In the genomic region with DNA sequence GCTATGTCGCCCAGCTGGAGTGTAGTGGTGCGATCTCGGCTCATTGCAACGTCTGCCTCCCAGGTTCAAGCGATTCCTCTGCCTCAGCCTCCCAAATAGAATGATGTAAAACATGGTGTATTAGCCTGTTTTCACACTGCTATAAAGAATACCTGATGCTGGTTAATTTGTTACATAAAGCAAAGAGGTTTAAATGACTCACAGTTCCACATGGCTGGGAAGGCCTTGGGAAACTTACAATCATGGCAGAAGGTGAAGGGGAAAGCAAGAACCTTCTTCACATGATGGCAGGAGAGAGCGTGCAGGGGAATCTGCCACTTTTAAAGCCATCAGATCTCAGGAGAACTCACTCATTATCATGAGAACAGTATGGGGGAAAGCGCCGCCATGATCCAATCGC, we compare ENCODE assay signal across 23 cellular contexts.
DNase-seq lines count a peak whose midpoint lies in the region; ATAC-seq and TF ChIP-seq lines count a peak whose summit lies in the region.
"Had no signal": no experiment of that assay in that cellular context is flagged by ENCODE, and none has a peak within 500 bp of the region (broad histone marks: within the 10 kb centered on the region; RNA-seq: fewer than 3 reads in every experiment).

No MANE protein-coding gene starts in this region.

- H3K36me3 ChIP-seq in kidney epithelial cell (ENCODE audit: control insufficient read depth, insufficient read depth, low read length) (no peaks in the 10 kb centered on the region), PC-3 (ENCODE audit: low read depth, low read length) (no peaks in the 10 kb centered on the region)
- H3K36me3 ChIP-seq: BE2C; BLaER1 treated with 17β-estradiol and CSF1 and Interleukin-3, amounts not matched to agents 10 nM and 100 nM; HAP-1 had no signal

- no peak overlapping the region for H2AFZ ChIP-seq in PC-3 (ENCODE audit: low read length)

- intact Hi-C loops in PC-3 (cut with micrococcal nuclease), result no loop called here

- H3K4me3 Mint-ChIP-seq in nephron progenitor cell, result no peak overlapping the region
- H3K4me3 Mint-ChIP-seq: CD14-positive monocyte; CD4-positive, alpha-beta T cell; CD8-positive, alpha-beta memory T cell; HFFc6 had no signal

- H4K20me1 ChIP-seq in PC-3 (ENCODE audit: low read length), result no peaks in the 10 kb centered on the region
- H4K20me1 ChIP-seq: BLaER1 treated with 17β-estradiol and CSF1 and Interleukin-3, amounts not matched to agents 10 nM and 100 nM had no signal

- H3K9ac ChIP-seq in PC-3 (ENCODE audit: low read length), result no peak overlapping the region
- H3K9ac ChIP-seq: BLaER1 treated with 17β-estradiol and CSF1 and Interleukin-3, amounts not matched to agents 10 nM and 100 nM had no signal

- H3K27me3 ChIP-seq in kidney epithelial cell (ENCODE audit: control insufficient read depth, insufficient read depth, low read length) (no peaks in the 10 kb centered on the region), PC-3 (ENCODE audit: low read length) (no peaks in the 10 kb centered on the region)
- H3K27me3 ChIP-seq: BE2C; BLaER1 treated with 17β-estradiol and CSF1 and Interleukin-3, amounts not matched to agents 10 nM and 100 nM had no signal

- H3K4me3 ChIP-seq in epithelial cell of proximal tubule (ENCODE audit: low read depth, low read length) (no peak overlapping the region), kidney epithelial cell (ENCODE audit: low read depth, low read length) (no peak overlapping the region), PC-3 (ENCODE audit: low read length) (no peak overlapping the region)
- H3K4me3 ChIP-seq: BLaER1 treated with 17β-estradiol and CSF1 and Interleukin-3, amounts not matched to agents 10 nM and 100 nM; GM12878; HAP-1 had no signal

- CTCF ChIA-PET in PC-3 (lab: Charles Lee), result no interaction called here

- no peaks in the 10 kb centered on the region for H3K9me3 Mint-ChIP-seq in nephron progenitor cell

- no peaks in the 10 kb centered on the region for H3K79me2 ChIP-seq in PC-3 (ENCODE audit: low read length)

- ATAC-seq in PC-3 (no peak), GM21619 (IDR thresholded peaks at IDR 0.05; ENCODE audit: unreplicated experiment) (no peak)
- ATAC-seq: GM12878 had no signal

- BruUV-seq in PC-3 (replicated peaks; lab: Mats Ljungman, UMichigan), result no TSS peak

- H3K27ac ChIP-seq in PC-3 (ENCODE audit: low read length), result no peak overlapping the region
- H3K27ac ChIP-seq: 22Rv1; BLaER1 treated with 17β-estradiol and CSF1 and Interleukin-3, amounts not matched to agents 10 nM and 100 nM had no signal

- H3K27me3 Mint-ChIP-seq in nephron progenitor cell (ENCODE audit: low read depth, poor library complexity), result no peaks in the 10 kb centered on the region
- H3K27me3 Mint-ChIP-seq: CD4-positive, alpha-beta T cell; CD8-positive, alpha-beta memory T cell had no signal

- H3K9me2 ChIP-seq in PC-3 (replicated peaks; ENCODE audit: low read length), result no peaks in the 10 kb centered on the region

- TF ChIP-seq CTCF in epithelial cell of proximal tubule (conservative IDR thresholded peaks at IDR 0.05; ENCODE audit: low read depth, low read length), result no peak
- TF ChIP-seq CTCF in kidney epithelial cell (IDR thresholded peaks at IDR 0.05; ENCODE audit: insufficient read depth, low read length, poor library complexity, severe bottlenecking), result no peak
- TF ChIP-seq CTCF in PC-3 (conservative IDR thresholded peaks at IDR 0.05; ENCODE audit: low read depth, low read length), result no peak
- TF ChIP-seq CTCF in nephron progenitor cell (IDR thresholded peaks at IDR 0.05), result no peak

- H3K4me1 Mint-ChIP-seq in nephron progenitor cell, result no peaks in the 10 kb centered on the region
- H3K4me1 Mint-ChIP-seq: CD14-positive monocyte; CD8-positive, alpha-beta memory T cell had no signal

- no peaks in the 10 kb centered on the region for H3K9me3 ChIP-seq in PC-3 (ENCODE audit: low read length)
- H3K9me3 ChIP-seq: BE2C; BLaER1 treated with 17β-estradiol and CSF1 and Interleukin-3, amounts not matched to agents 10 nM and 100 nM; HAP-1 had no signal

- peak; percentile 44 for DNase-seq in DMS53 (lab: John Stamatoyannopoulos, UW)
- DNase-seq in DMS53 treated with DMSO at 0.1 percent for 48 hours (lab: John Stamatoyannopoulos, UW; ENCODE audit: unreplicated experiment), result no peak
- peak; percentile 15 for DNase-seq in epithelial cell of proximal tubule (ENCODE audit: low read depth)
- peak; percentile 28 for DNase-seq in kidney epithelial cell (ENCODE audit: low read depth)
- peak; percentile 54 for DNase-seq in renal cortical epithelial cell (ENCODE audit: low read depth)
- no peak for DNase-seq in PC-3
- no peak for DNase-seq in nephron progenitor cell
- DNase-seq: AML-193; BE2C; Calu3; CD4-positive, alpha-beta T cell; CD8-positive, alpha-beta memory T cell; DMS79; EL; GDM1; GOT3; HFFc6 had no signal

- no peaks in the 10 kb centered on the region for H3K36me3 Mint-ChIP-seq in nephron progenitor cell (ENCODE audit: low read depth)
- H3K36me3 Mint-ChIP-seq: CD14-positive monocyte; CD8-positive, alpha-beta memory T cell had no signal

- no peaks in the 10 kb centered on the region for H3K4me1 ChIP-seq in PC-3 (ENCODE audit: insufficient read depth, low read length)
- H3K4me1 ChIP-seq: BE2C; BLaER1 treated with 17β-estradiol and CSF1 and Interleukin-3, amounts not matched to agents 10 nM and 100 nM; HAP-1 had no signal

- POLR2A ChIA-PET in PC-3 (lab: Charles Lee; ENCODE audit: unreplicated experiment), result no interaction called here

- H3F3A ChIP-seq in PC-3 (ENCODE audit: low read length, unreplicated experiment), result no peaks in the 10 kb centered on the region

- no peak overlapping the region for H3K4me2 ChIP-seq in PC-3 (ENCODE audit: low read length)
- H3K4me2 ChIP-seq: BLaER1 treated with 17β-estradiol and CSF1 and Interleukin-3, amounts not matched to agents 10 nM and 100 nM had no signal

- H3K27ac Mint-ChIP-seq in nephron progenitor cell, result no peak overlapping the region
- H3K27ac Mint-ChIP-seq: CD4-positive, alpha-beta T cell; CD8-positive, alpha-beta memory T cell; HFFc6 had no signal

Comparison
In these comparisons a context has a peak if more than half of its experiments do, and no peak if none do; other contexts are left out.
1. DNase-seq: peak in DMS53 (single experiment), epithelial cell of proximal tubule (single experiment), kidney epithelial cell (single experiment) and renal cortical epithelial cell (single experiment); none in DMS53 treated with DMSO at 0.1 percent for 48 hours (single experiment), PC-3 (single experiment) and nephron progenitor cell (single experiment).